Comparison of ENCODE assay signal across 9 cellular contexts in genomic region chr1:205301842-205302588, GRCh38. TPM values are rescaled to one million over a fixed set of nuclear protein-coding genes. Genes with fewer than 3 reads are reported as not detected.
A peak's percentile ranks its signal among the peaks of the same experiment; 100 is the strongest.
DNase-seq lines count a peak whose midpoint lies in the region; ATAC-seq, FAIRE-seq and TF ChIP-seq lines count a peak whose summit lies in the region.
"Had no signal": no experiment of that assay in that cellular context is flagged by ENCODE, and none has a peak within 500 bp of the region (broad histone marks: within the 10 kb centered on the region; RNA-seq: fewer than 3 reads in every experiment).

No MANE protein-coding gene starts in this region.

- 28 to 32% methylated on average over 6 of the region's 6 CpGs for WGBS in pancreas, 2 donors

- ATAC-seq in pancreas (peak in 2 of 4 donors; percentile 3 to 7), HG03457 (IDR thresholded peaks at IDR 0.05; ENCODE audit: unreplicated experiment) (no peak)

- H3K4me3 ChIP-seq in SK-N-MC (peak overlapping the region; percentile 15; the same call in 1 of the 2 replicates), fibroblast of pulmonary artery (replicated peaks; ENCODE audit: low read depth, low read length) (no peak overlapping the region), pancreas (no peak overlapping the region)

- DNase-seq in EH (ENCODE audit: low read depth) = peak; percentile 75
- no peak for DNase-seq in SK-N-MC (ENCODE audit: low read depth, low spot score)
- peak; percentile 39 for DNase-seq in fibroblast of pulmonary artery (ENCODE audit: low read depth)
- DNase-seq in pancreas = peak in 1 of 6 donors; percentile 3
- DNase-seq in amniotic stem cell (lab: John Stamatoyannopoulos, UW) = no peak
- no peak for DNase-seq in DMS 273 treated with DMSO at 0.1 percent for 48 hours (lab: John Stamatoyannopoulos, UW)
- no peak for DNase-seq in NCI-H1436 treated with DMSO at 0.1 percent for 48 hours (lab: John Stamatoyannopoulos, UW)
- DNase-seq: stimulated activated CD4-positive, alpha-beta T cell treated with anti-CD3 and anti-CD28 coated beads, Interleukin-4, amount 100 ng/mL, for 24 hours had no signal

- no peaks in the 10 kb centered on the region for H3K27me3 ChIP-seq in pancreas

- H3K27ac ChIP-seq in SK-N-MC (0 out of 2 replicates have a peak overlapping the region, but pooled peaks have one; percentile 32), pancreas (peak overlapping the region; percentile 64 to 82 (median 70))

- no peak for TF ChIP-seq CTCF in fibroblast of pulmonary artery (IDR thresholded peaks at IDR 0.05; ENCODE audit: low read length, missing control alignments)
- TF ChIP-seq CTCF in pancreas (IDR thresholded peaks at IDR 0.05) = no peak

- H3K9ac ChIP-seq in SK-N-MC (ENCODE audit: insufficient read length) = no peak overlapping the region

- H3K36me3 ChIP-seq in SK-N-MC (ENCODE audit: insufficient read depth, low read length) = no peaks in the 10 kb centered on the region
- peaks cover 9 to 43% (median 24%) of the 10 kb centered on the region in 3 donors for H3K36me3 ChIP-seq in pancreas

- H3K9me3 ChIP-seq in SK-N-MC (ENCODE audit: low read depth, low read length) (no peaks in the 10 kb centered on the region), pancreas (no peaks in the 10 kb centered on the region)

- intact Hi-C loops in pancreas (cut with DNase I) = no loop called here

- FAIRE-seq in pancreas (lab: Jason Lieb, UNC) = no peak

- H3K4me1 ChIP-seq in pancreas = peaks cover 14 to 19% (median 17%) of the 10 kb centered on the region in 3 donors

RNA-seq across cellular contexts. Expression of gene NUAK2, which starts 19.5 kb away (rescaled TPM):
- 10 to 100 TPM in 2 of 6 donors, 1 to 10 TPM in 4; 6.3 to 14.4 (median 8.6) TPM for total RNA-seq in pancreas
- polyA plus RNA-seq in pancreas = 1 to 10 TPM; 7.9 to 9.5 TPM

RNA-seq across cellular contexts. Expression of gene KLHDC8A, which starts 54.7 kb away (rescaled TPM):
- 1 to 10 TPM in 1 of 6 donors, under 1 TPM in 5; 0.28 to 1.5 (median 0.68) TPM for total RNA-seq in pancreas
- 1 to 10 TPM in 1 of 2 donors, under 1 TPM in 1; 0.99 to 5.4 TPM for polyA plus RNA-seq in pancreas

Comparison
In these comparisons a context has a peak if more than half of its experiments do, and no peak if none do; other contexts are left out.
1. DNase-seq: peak in EH (single experiment) and fibroblast of pulmonary artery (single experiment); none in SK-N-MC (single experiment), amniotic stem cell (single experiment), DMS 273 treated with DMSO at 0.1 percent for 48 hours (single experiment) and NCI-H1436 treated with DMSO at 0.1 percent for 48 hours (single experiment).